31 cellular contexts compared by ENCODE assay signal in genomic region chr2:88721268-88721667, GRCh38.
"Had no signal": no experiment of that assay in that cellular context is flagged by ENCODE, and none has a peak within 500 bp of the region (broad histone marks: within the 10 kb centered on the region; RNA-seq: fewer than 3 reads in every experiment).

No MANE protein-coding gene starts in this region.

- H3K9me3 ChIP-seq: esophagus squamous epithelium had no signal

- H3K9me3 Mint-ChIP-seq: activated T-helper 17 cell treated with anti-CD3 and anti-CD28 coated beads, Interleukin-2, amount 50 U/mL, for 72 hours; central memory CD8-positive, alpha-beta T cell; effector memory CD8-positive, alpha-beta T cell had no signal

- H3K4me1 ChIP-seq: esophagus squamous epithelium had no signal

- H3K4me1 Mint-ChIP-seq: activated B cell treated with CpG ODN at 0.5 μM for 24 hours had no signal

- FAIRE-seq: astrocyte, bronchial epithelial cell, endothelial cell of umbilical vein had no signal

- H3K27me3 Mint-ChIP-seq: activated B cell treated with CpG ODN at 0.5 μM for 24 hours; activated CD8-positive, alpha-beta T cell treated with anti-CD3 and anti-CD28 coated beads for 36 hours; activated naive CD8-positive, alpha-beta T cell; activated T-helper 17 cell treated with anti-CD3 and anti-CD28 coated beads, Interleukin-2, amount 50 U/mL, for 72 hours; central memory CD8-positive, alpha-beta T cell; effector memory CD8-positive, alpha-beta T cell had no signal

- H3K27ac Mint-ChIP-seq: activated B cell treated with CpG ODN at 0.5 μM for 24 hours; activated CD8-positive, alpha-beta T cell treated with anti-CD3 and anti-CD28 coated beads for 36 hours; activated naive CD8-positive, alpha-beta T cell; activated T-helper 17 cell treated with anti-CD3 and anti-CD28 coated beads, Interleukin-2, amount 50 U/mL, for 72 hours; effector memory CD8-positive, alpha-beta T cell had no signal

- ATAC-seq: activated CD4-positive, CD25-positive, alpha-beta regulatory T cell treated with anti-CD3 and anti-CD28 coated beads, Interleukin-2, amount 50 U/mL, for 24 hours; activated CD8-positive, alpha-beta T cell treated with anti-CD3 and anti-CD28 coated beads for 36 hours; activated T-cell treated with anti-CD3 and anti-CD28 coated beads, Interleukin-2, amount 50 U/mL, for 4 hours; activated T-helper 17 cell treated with anti-CD3 and anti-CD28 coated beads, Interleukin-2, amount 50 U/mL, for 72 hours; effector memory CD8-positive, alpha-beta T cell had no signal

- H3K27me3 ChIP-seq: brain microvascular endothelial cell, esophagus squamous epithelium had no signal

- DNase-seq: activated B cell treated with CpG ODN at 0.5 μM for 24 hours; activated CD4-positive, alpha-beta T cell treated with anti-CD3 and anti-CD28 coated beads for 48 hours; activated CD4-positive, alpha-beta T cell treated with anti-CD3 and anti-CD28 coated beads, Interleukin-2, amount 50 U/mL, for 1 hour; activated CD4-positive, alpha-beta T cell treated with anti-CD3 and anti-CD28 coated beads, Interleukin-2, amount 50 U/mL, for 48 hours; activated CD8-positive, alpha-beta memory T cell treated with anti-CD3 and anti-CD28 coated beads for 24 hours; activated CD8-positive, alpha-beta T cell treated with anti-CD3 and anti-CD28 coated beads for 36 hours; activated effector memory CD4-positive, alpha-beta T cell treated with Interleukin-2 at 50 U/mL for 16 hours; activated gamma-delta T cell treated with Interleukin-2 at 50 U/mL for 16 hours; activated naive CD4-positive, alpha-beta T cell treated with anti-CD3 and anti-CD28 coated beads, Interleukin-2, amount 50 U/mL, for 16 hours; activated naive CD4-positive, alpha-beta T cell treated with Interleukin-2 at 50 U/mL for 16 hours; activated T-cell treated with anti-CD3 and anti-CD28 coated beads, Interleukin-2, amount 50 U/mL, for 4 hours; amniotic stem cell; anterior cingulate cortex; brain microvascular endothelial cell; cortex of kidney; dermis blood vessel endothelial cell; effector CD4-positive, alpha-beta T cell; effector memory CD8-positive, alpha-beta T cell; esophagus squamous epithelium; foreskin melanocyte; head of caudate nucleus; T-helper 2 cell had no signal

- H3K36me3 ChIP-seq: brain microvascular endothelial cell, esophagus squamous epithelium had no signal

- H3K27ac ChIP-seq: brain microvascular endothelial cell, epithelial cell of prostate, esophagus squamous epithelium, VCaP had no signal

- H3K4me3 Mint-ChIP-seq: activated B cell treated with CpG ODN at 0.5 μM for 24 hours; activated CD8-positive, alpha-beta T cell treated with anti-CD3 and anti-CD28 coated beads for 36 hours; activated naive CD8-positive, alpha-beta T cell; activated T-cell treated with anti-CD3 and anti-CD28 coated beads, Interleukin-2, amount 50 U/mL, for 4 hours; activated T-helper 17 cell treated with anti-CD3 and anti-CD28 coated beads, Interleukin-2, amount 50 U/mL, for 72 hours; central memory CD8-positive, alpha-beta T cell; effector memory CD8-positive, alpha-beta T cell had no signal

- H3K4me3 ChIP-seq: esophagus squamous epithelium had no signal
